Comparison of ENCODE assay signal across 20 cellular contexts in genomic region chr4:141109983-141110382, GRCh38. TPM values are rescaled to one million over a fixed set of nuclear protein-coding genes. Genes with fewer than 3 reads are reported as not detected.
"Had no signal": no experiment of that assay in that cellular context is flagged by ENCODE, and none has a peak within 500 bp of the region (broad histone marks: within the 10 kb centered on the region; RNA-seq: fewer than 3 reads in every experiment).

No MANE protein-coding gene starts in this region.

- H3K27ac Mint-ChIP-seq: dendritic cell treated with granulocyte-macrophage colony-stimulating factor and Interleukin-4, amounts not matched to agents 40 ng/mL and 50 ng/mL, for 4 days; effector memory CD8-positive, alpha-beta T cell; naive thymus-derived CD4-positive, alpha-beta T cell; progenitor cell of endocrine pancreas had no signal

- H3K4me1 Mint-ChIP-seq: naive thymus-derived CD4-positive, alpha-beta T cell had no signal

- DNase-seq: effector memory CD8-positive, alpha-beta T cell; esophagus squamous epithelium; glutamatergic neuron; kidney; left cardiac atrium; left ventricle myocardium superior; mesenchymal stem cell; naive thymus-derived CD4-positive, alpha-beta T cell; pancreas; right cardiac atrium; small intestine; stimulated activated CD4-positive, alpha-beta T cell treated with anti-CD3 and anti-CD28 coated beads, Interleukin-12 subunit alpha, Interleukin-12 subunit beta, amount 100 ng/mL, for 4 hours; stimulated activated naive CD4-positive, alpha-beta T cell; stomach; substantia nigra; trophoblast cell had no signal

- H3K27me3 Mint-ChIP-seq: dendritic cell treated with granulocyte-macrophage colony-stimulating factor and Interleukin-4, amounts not matched to agents 40 ng/mL and 50 ng/mL, for 4 days; progenitor cell of endocrine pancreas had no signal

- H3K9me3 ChIP-seq: esophagus squamous epithelium, gastroesophageal sphincter, pancreas had no signal

- H3K9me3 Mint-ChIP-seq: effector memory CD8-positive, alpha-beta T cell had no signal

- H3K27me3 ChIP-seq: esophagus squamous epithelium, gastroesophageal sphincter, pancreas, stomach had no signal

- H3K4me3 Mint-ChIP-seq: dendritic cell treated with granulocyte-macrophage colony-stimulating factor and Interleukin-4, amounts not matched to agents 40 ng/mL and 50 ng/mL, for 4 days; effector memory CD8-positive, alpha-beta T cell; naive thymus-derived CD4-positive, alpha-beta T cell had no signal

- H3K36me3 ChIP-seq: esophagus squamous epithelium, gastroesophageal sphincter, pancreas, stomach had no signal

- ATAC-seq: effector memory CD8-positive, alpha-beta T cell; gastroesophageal sphincter; left cardiac atrium; left ventricle myocardium superior; naive thymus-derived CD4-positive, alpha-beta T cell; pancreas; right cardiac atrium had no signal

- H3K4me1 ChIP-seq: esophagus squamous epithelium, pancreas, stomach had no signal

- H3K27ac ChIP-seq: esophagus squamous epithelium, gastroesophageal sphincter, pancreas, stomach had no signal

- H3K4me3 ChIP-seq: esophagus squamous epithelium, gastroesophageal sphincter, lung, pancreas, stomach had no signal

RNA-seq across cellular contexts. Expression of gene RNF150, which starts 23.3 kb away (rescaled TPM):
- polyA plus RNA-seq: naive thymus-derived CD4-positive, alpha-beta T cell had no signal
